ENCODE assay signal across 10 cellular contexts in genomic region chr10:101113890-101114403, GRCh38. TPM values are rescaled to one million over a fixed set of nuclear protein-coding genes. Genes with fewer than 3 reads are reported as not detected.
"Had no signal": no experiment of that assay in that cellular context is flagged by ENCODE, and none has a peak within 500 bp of the region (broad histone marks: within the 10 kb centered on the region; RNA-seq: fewer than 3 reads in every experiment).

No MANE protein-coding gene starts in this region.

- H3K4me3 Mint-ChIP-seq: GM23338, H9, HFFc6 had no signal

- H3K4me3 ChIP-seq: GM23338 had no signal

- FAIRE-seq: H1, H54, HTR-8/SVneo had no signal

- H3K27ac Mint-ChIP-seq: GM23338, H9, HFFc6, IgD-negative memory B cell had no signal

- H3K9me3 Mint-ChIP-seq: GM23338, H9, HFFc6, IgD-negative memory B cell had no signal

- H3K36me3 Mint-ChIP-seq: IgD-negative memory B cell had no signal

- DNase-seq: HCEC 1CT, HFFc6, KG1 had no signal

RNA-seq across cellular contexts. Expression of gene TLX1, which starts 17.2 kb away (rescaled TPM):
- total RNA-seq: GM23338, H1, H9, HFFc6, HT-29 had no signal
- polyA plus RNA-seq: GM23338, H1, IgD-negative memory B cell had no signal

RNA-seq across cellular contexts. Expression of gene KAZALD1, which starts 52.2 kb away (rescaled TPM):
- polyA plus RNA-seq: IgD-negative memory B cell had no signal
